ENCODE assay signal across 19 cellular contexts in genomic region chr9:28853487-28853886, GRCh38.
A peak's percentile ranks its signal among the peaks of the same experiment; 100 is the strongest.
DNase-seq lines count a peak whose midpoint lies in the region; ATAC-seq and TF ChIP-seq lines count a peak whose summit lies in the region.
"Had no signal": no experiment of that assay in that cellular context is flagged by ENCODE, and none has a peak within 500 bp of the region (broad histone marks: within the 10 kb centered on the region; RNA-seq: fewer than 3 reads in every experiment).

No MANE protein-coding gene starts in this region.

- H3K4me1 ChIP-seq in heart right ventricle: no peaks in the 10 kb centered on the region
- H3K4me1 ChIP-seq: gastroesophageal sphincter, SJCRH30 had no signal

- no peaks in the 10 kb centered on the region for H3K36me3 ChIP-seq in WERI-Rb-1
- no peaks in the 10 kb centered on the region for H3K36me3 ChIP-seq in heart right ventricle
- H3K36me3 ChIP-seq: gastroesophageal sphincter, SJCRH30 had no signal

- no peak for ATAC-seq in GM21515 (IDR thresholded peaks at IDR 0.05; ENCODE audit: unreplicated experiment)
- no peak for ATAC-seq in heart right ventricle
- ATAC-seq: gastroesophageal sphincter had no signal

- 44 to 55% methylated on average over 5 of the region's 5 CpGs for WGBS in heart right ventricle, 2 donors

- H3K9me3 ChIP-seq in WERI-Rb-1 (ENCODE audit: severe bottlenecking) (no peaks in the 10 kb centered on the region), heart right ventricle (no peaks in the 10 kb centered on the region)
- H3K9me3 ChIP-seq: gastroesophageal sphincter, SJCRH30 had no signal

- H3K27ac ChIP-seq in WERI-Rb-1 (no peak overlapping the region), heart right ventricle (no peak overlapping the region)
- H3K27ac ChIP-seq: gastroesophageal sphincter, SJCRH30 had no signal

- TF ChIP-seq CTCF in WERI-Rb-1 (IDR thresholded peaks at IDR 0.05; ENCODE audit: low read depth, low read length) (no peak), neural crest cell (conservative IDR thresholded peaks at IDR 0.05) (no peak), heart right ventricle (IDR thresholded peaks at IDR 0.05) (no peak)

- intact Hi-C loops in heart right ventricle (cut with DNase I): no loop called here

- peaks cover 2% of the 10 kb centered on the region for H3K9me3 Mint-ChIP-seq in neural crest cell
- H3K9me3 Mint-ChIP-seq: activated CD4-positive, alpha-beta T cell treated with anti-CD3 and anti-CD28 coated beads, Interleukin-2, amount 10 ng/mL, durations not matched to agents 24 days and 14 days; activated T-cell treated with anti-CD3 and anti-CD28 coated beads, Interleukin-2, amount 50 U/mL, for 24 hours; mesothelial cell of epicardium had no signal

- no peaks in the 10 kb centered on the region for H3K27me3 Mint-ChIP-seq in neural crest cell (ENCODE audit: low read depth)
- H3K27me3 Mint-ChIP-seq: activated CD4-positive, alpha-beta T cell treated with anti-CD3 and anti-CD28 coated beads, Interleukin-2, amount 10 ng/mL, durations not matched to agents 24 days and 14 days; activated T-cell treated with anti-CD3 and anti-CD28 coated beads, Interleukin-2, amount 50 U/mL, for 24 hours; IgD-negative memory B cell; naive B cell had no signal

- H3K27ac Mint-ChIP-seq in neural crest cell (ENCODE audit: unreplicated experiment): peak overlapping the region; percentile 10
- H3K27ac Mint-ChIP-seq: activated CD4-positive, alpha-beta T cell treated with anti-CD3 and anti-CD28 coated beads, Interleukin-2, amount 10 ng/mL, durations not matched to agents 24 days and 14 days; activated T-cell treated with anti-CD3 and anti-CD28 coated beads, Interleukin-2, amount 50 U/mL, for 24 hours; CD14-positive monocyte; IgD-negative memory B cell; mesothelial cell of epicardium; naive B cell had no signal

- DNase-seq in MV-4-11 (lab: John Stamatoyannopoulos, UW) (peak; percentile 47), NCI-H82 (lab: John Stamatoyannopoulos, UW) (peak; percentile 83), WERI-Rb-1 (peak; percentile 48), neural crest cell (ENCODE audit: low read depth, low spot score) (no peak), D341Med (ENCODE audit: low spot score) (no peak), heart right ventricle (no peak)
- DNase-seq: activated CD4-positive, alpha-beta T cell treated with anti-CD3 and anti-CD28 coated beads, Interleukin-2, amount 10 ng/mL, durations not matched to agents 24 days and 14 days; activated gamma-delta T cell; activated T-cell treated with anti-CD3 and anti-CD28 coated beads, Interleukin-2, amount 50 U/mL, for 24 hours; naive B cell; NCI-H2081 treated with DMSO at 0.1 percent for 48 hours; nucleus accumbens; SJCRH30; stimulated activated naive CD4-positive, alpha-beta T cell treated with Interleukin-2 at 50 U/mL for 16 hours had no signal

- H3K4me3 Mint-ChIP-seq in neural crest cell: no peak overlapping the region
- H3K4me3 Mint-ChIP-seq: activated CD4-positive, alpha-beta T cell treated with anti-CD3 and anti-CD28 coated beads, Interleukin-2, amount 10 ng/mL, durations not matched to agents 24 days and 14 days; activated T-cell treated with anti-CD3 and anti-CD28 coated beads, Interleukin-2, amount 50 U/mL, for 24 hours; CD14-positive monocyte; IgD-negative memory B cell; mesothelial cell of epicardium; naive B cell had no signal

- H3K36me3 Mint-ChIP-seq in neural crest cell (ENCODE audit: low read depth): no peaks in the 10 kb centered on the region
- H3K36me3 Mint-ChIP-seq: CD14-positive monocyte, IgD-negative memory B cell, mesothelial cell of epicardium, naive B cell had no signal

- peaks cover 6% of the 10 kb centered on the region for H3K4me1 Mint-ChIP-seq in neural crest cell
- H3K4me1 Mint-ChIP-seq: activated CD4-positive, alpha-beta T cell treated with anti-CD3 and anti-CD28 coated beads, Interleukin-2, amount 10 ng/mL, durations not matched to agents 24 days and 14 days; IgD-negative memory B cell; mesothelial cell of epicardium had no signal

- H3K27me3 ChIP-seq in WERI-Rb-1 (ENCODE audit: insufficient read depth, low read depth, severe bottlenecking) (no peaks in the 10 kb centered on the region), heart right ventricle (no peaks in the 10 kb centered on the region)
- H3K27me3 ChIP-seq: gastroesophageal sphincter, SJCRH30 had no signal

- H3K4me3 ChIP-seq in WERI-Rb-1 (ENCODE audit: low read depth, low read length) (no peak overlapping the region), heart right ventricle (no peak overlapping the region)
- H3K4me3 ChIP-seq: gastroesophageal sphincter, SJCRH30 had no signal

Comparison
In these comparisons a context has a peak if more than half of its experiments do, and no peak if none do; other contexts are left out.
1. DNase-seq: peak in MV-4-11 (single experiment), NCI-H82 (single experiment) and WERI-Rb-1 (single experiment); none in neural crest cell (single experiment), D341Med (single experiment) and heart right ventricle (0 of 2).